ENCODE assay signal across 8 cellular contexts in the genomic region with DNA sequence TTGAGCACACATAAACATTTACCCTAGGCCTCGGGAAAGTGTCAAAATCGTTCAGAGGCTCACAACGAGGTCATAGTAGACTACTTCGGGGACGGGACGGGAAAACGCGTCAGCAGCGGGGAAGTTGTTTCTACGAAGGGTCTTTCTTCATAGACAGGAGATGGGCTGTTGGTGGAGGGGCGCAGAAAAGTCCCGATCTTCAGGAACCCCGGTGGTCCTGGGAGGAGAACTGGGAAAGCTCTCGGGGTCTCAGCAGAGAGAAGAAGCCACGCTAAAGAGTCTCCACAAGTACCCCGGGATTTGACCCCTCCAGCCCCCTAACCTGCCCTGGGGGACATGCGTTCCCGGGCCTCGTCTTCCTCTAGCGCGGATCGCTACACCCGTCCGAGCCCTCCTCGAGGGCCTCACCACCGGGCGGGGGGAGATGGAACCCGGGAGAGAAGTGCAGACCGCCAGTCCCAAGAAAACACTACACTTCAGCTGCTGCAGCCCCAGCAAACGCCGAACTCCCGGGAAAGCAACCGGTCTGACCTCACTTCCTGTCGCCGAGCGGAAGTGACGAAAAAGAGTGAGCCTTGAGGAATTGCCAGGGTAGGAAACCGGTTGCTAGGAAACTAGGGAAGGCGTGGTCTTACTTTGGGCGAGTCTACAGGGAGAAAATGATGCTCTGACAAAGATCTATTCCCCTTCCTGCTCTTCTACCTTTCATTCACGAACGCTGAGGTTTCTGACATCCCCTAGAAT. TPM values are rescaled to one million over a fixed set of nuclear protein-coding genes. Genes with fewer than 3 reads are reported as not detected.
DNase-seq lines count a peak whose midpoint lies in the region; ATAC-seq and TF ChIP-seq lines count a peak whose summit lies in the region.

PIK3R4 (minus strand) TSS at position 534 of the 744 bp plus-strand sequence. CDS start 1,611 bp downstream, outside the sequence.

- WGBS in esophagus squamous epithelium, 2 donors: 1% methylated on average over 16 to 20 of the region's 42 CpGs

- DNase-seq in DMS79 treated with DMSO at 0.1 percent for 48 hours (lab: John Stamatoyannopoulos, UW): peak; percentile 98
- peak; percentile 99 for DNase-seq in Karpas-422
- peak; percentile 98 for DNase-seq in RKO (ENCODE audit: low spot score)
- DNase-seq in activated T-helper 1 cell treated with Interleukin-2 at 50 U/mL for 16 hours (ENCODE audit: low read depth): peak; percentile 85
- DNase-seq in esophagus squamous epithelium (lab: John Stamatoyannopoulos, UW): peak; percentile 74
- peak; percentile 99 for DNase-seq in myocyte (ENCODE audit: low read depth)
- peak; percentile 78 to 95 for DNase-seq in stimulated activated CD8-positive, alpha-beta memory T cell treated with anti-CD3 and anti-CD28 coated beads, Interleukin-7, amount 100 ng/mL, for 48 hours (ENCODE audit: extremely low read depth in 1 of 2, low read depth in 1 of 2)

- peaks cover 19% of the 10 kb centered on the region for H3K36me3 ChIP-seq in Karpas-422 (ENCODE audit: insufficient read depth, low read length)
- peaks cover 0 to 30% (median 0%) of the 10 kb centered on the region in 3 donors for H3K36me3 ChIP-seq in esophagus squamous epithelium

- peak within 1 kb of the TSS; percentile 98 for H3K4me2 ChIP-seq in Karpas-422 (ENCODE audit: low read depth, low read length, poor library complexity, severe bottlenecking)

- no peaks in the 10 kb centered on the region for H4K20me1 ChIP-seq in Karpas-422 (ENCODE audit: insufficient read depth, low read depth, low read length)

- H3K27ac ChIP-seq in Karpas-422 (ENCODE audit: low read length) (peak within 1 kb of the TSS; percentile 88), esophagus squamous epithelium (peak within 1 kb of the TSS; percentile 89 to 95 (median 92))

- ATAC-seq in GM21825 (IDR thresholded peaks at IDR 0.05; ENCODE audit: unreplicated experiment): peak; percentile 89

- no peaks in the 10 kb centered on the region for H3K9me2 ChIP-seq in Karpas-422 (replicated peaks; ENCODE audit: insufficient read depth, low read length)

- intact Hi-C loops in esophagus squamous epithelium (cut with DNase I): no loop called here

- no peaks in the 10 kb centered on the region for H3K9me3 ChIP-seq in Karpas-422 (ENCODE audit: low read length)
- H3K9me3 ChIP-seq in esophagus squamous epithelium: no peaks in the 10 kb centered on the region

- no peak within 1 kb of the TSS; the same call in 1 of the 2 replicates for H2AFZ ChIP-seq in Karpas-422 (ENCODE audit: low read length)

- H3K4me3 ChIP-seq in Karpas-422 (ENCODE audit: low read length) (peak within 1 kb of the TSS; percentile 92), esophagus squamous epithelium (peak within 1 kb of the TSS; percentile 78 to 99 (median 84))

- H3K27me3 ChIP-seq in Karpas-422 (ENCODE audit: low read length): no peaks in the 10 kb centered on the region
- H3K27me3 ChIP-seq in esophagus squamous epithelium: no peaks in the 10 kb centered on the region

- H3K4me1 ChIP-seq in Karpas-422 (ENCODE audit: low read length) (peaks cover 67% of the 10 kb centered on the region), esophagus squamous epithelium (peaks cover 10 to 62% (median 30%) of the 10 kb centered on the region in 3 donors)

- TF ChIP-seq POLR2A in esophagus squamous epithelium (IDR thresholded peaks at IDR 0.05): peak in 3 of 4 donors; percentile 12 to 75 (median 42)

- TF ChIP-seq CTCF in esophagus squamous epithelium (IDR thresholded peaks at IDR 0.05): no peak

- peaks cover 88% of the 10 kb centered on the region for H3K79me2 ChIP-seq in Karpas-422 (ENCODE audit: low read length)

- H3K9ac ChIP-seq in Karpas-422 (ENCODE audit: low read length): peak within 1 kb of the TSS; percentile 87

RNA-seq across cellular contexts. Expression of gene PIK3R4, which starts in this region (rescaled TPM):
- total RNA-seq in Karpas-422 (2014; rRNA removed; shearing (Covaris generic); ENCODE audit: low replicate concordance): 27.7 and 46.8 TPM in 2 replicates
- total RNA-seq in esophagus squamous epithelium (10 to 100 TPM; 15.4 to 27.3 (median 24.0) TPM), myocyte (28.5 and 29.0 TPM in 2 replicates)
- polyA plus RNA-seq in myocyte (2012): 13.1 TPM

Comparison
In these comparisons a context has a peak if more than half of its experiments do, and no peak if none do; other contexts are left out.
1. Peak in every context shown above with its lines: DNase-seq, ATAC-seq, H3K4me3 ChIP-seq and H3K27ac ChIP-seq.